ENCODE assay signal across 9 cellular contexts in the genomic region with DNA sequence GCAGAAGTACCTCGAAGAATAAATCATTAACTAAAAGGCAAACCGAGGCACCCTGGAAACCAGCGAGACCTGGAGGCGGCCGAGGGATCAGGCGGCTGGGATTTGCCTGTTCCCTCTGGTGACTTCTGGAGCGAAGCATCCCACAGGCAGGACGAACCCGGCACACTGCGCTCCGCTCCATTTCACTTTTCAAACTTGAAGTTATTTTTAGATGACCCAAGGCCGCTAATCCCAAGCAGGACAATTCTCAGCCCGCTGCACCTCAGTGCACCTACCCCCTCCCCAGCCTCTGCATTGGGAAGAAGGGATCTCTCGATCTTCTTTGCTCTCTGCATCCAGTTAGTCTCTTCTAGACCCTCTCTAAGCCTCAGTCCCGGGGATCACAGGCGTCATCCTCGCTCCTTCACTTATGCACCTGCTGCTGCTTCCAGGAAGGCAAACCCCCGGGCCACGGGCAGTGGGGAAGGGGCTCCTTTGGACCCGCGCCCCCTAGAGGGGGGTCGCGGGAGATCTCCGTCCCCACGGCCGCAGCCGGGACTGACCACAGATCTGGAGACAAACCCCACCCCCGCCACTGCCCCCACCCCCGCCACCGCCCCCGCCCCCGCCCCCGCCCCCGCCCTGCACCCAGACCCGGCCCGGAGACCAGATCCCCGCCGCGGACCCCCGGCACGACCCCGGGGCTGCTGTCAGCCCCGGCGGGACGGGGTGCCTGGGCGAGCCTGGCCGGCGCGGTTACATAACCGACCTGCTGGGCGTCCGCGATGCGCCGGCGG. TPM values are rescaled to one million over a fixed set of nuclear protein-coding genes. Genes with fewer than 3 reads are reported as not detected.
DNase-seq lines count a peak whose midpoint lies in the region; ATAC-seq, FAIRE-seq and TF ChIP-seq lines count a peak whose summit lies in the region.
"Had no signal": no experiment of that assay in that cellular context is flagged by ENCODE, and none has a peak within 500 bp of the region (broad histone marks: within the 10 kb centered on the region; RNA-seq: fewer than 3 reads in every experiment).

No MANE protein-coding gene starts in this region.

- no peaks in the 10 kb centered on the region for H3K36me3 Mint-ChIP-seq in IgD-negative memory B cell

- 1% methylated on average over 16 to 47 of the region's 56 CpGs for WGBS in body of pancreas, 2 donors
- WGBS in smooth muscle cell (ENCODE audit: low lambda C conversion rate), result 31% methylated on average over 23 of the region's 56 CpGs

- FAIRE-seq in D721Med (lab: Jason Lieb, UNC), result no peak
- FAIRE-seq: TTC549 had no signal

- H3K9me3 ChIP-seq in body of pancreas (no peaks in the 10 kb centered on the region), smooth muscle cell (replicated peaks; ENCODE audit: low read depth) (no peaks in the 10 kb centered on the region)

- ATAC-seq in body of pancreas (peak; percentile 5), GM21619 (IDR thresholded peaks at IDR 0.05; ENCODE audit: unreplicated experiment) (no peak), GM18498 (IDR thresholded peaks at IDR 0.05; ENCODE audit: unreplicated experiment) (no peak)

- peak overlapping the region; percentile 70 to 84 (median 77) for H3K27ac ChIP-seq in body of pancreas
- H3K27ac ChIP-seq in smooth muscle cell (ENCODE audit: low read depth), result no peak overlapping the region

- no peaks in the 10 kb centered on the region for H3K36me3 ChIP-seq in body of pancreas (replicated peaks in 1 of 2; ENCODE audit: insufficient read depth in 1 of 2, low read depth in 2 of 2)
- H3K36me3 ChIP-seq in smooth muscle cell (ENCODE audit: low read depth), result no peaks in the 10 kb centered on the region

- H3K9ac ChIP-seq in smooth muscle cell (ENCODE audit: low read depth), result no peak overlapping the region

- peak overlapping the region; percentile 97 for H3K4me2 ChIP-seq in smooth muscle cell

- intact Hi-C loops in body of pancreas (cut with DNase I), result no loop called here

- H3K27me3 Mint-ChIP-seq in IgD-negative memory B cell, result peaks cover 28% of the 10 kb centered on the region

- H4K20me1 ChIP-seq in smooth muscle cell (ENCODE audit: low read depth), result no peaks in the 10 kb centered on the region

- H3F3A ChIP-seq in smooth muscle cell (ENCODE audit: low read depth), result no peaks in the 10 kb centered on the region

- peaks cover 0 to 5% (median 3%) of the 10 kb centered on the region in 3 donors for H3K4me1 Mint-ChIP-seq in IgD-negative memory B cell

- H3K79me2 ChIP-seq in smooth muscle cell (ENCODE audit: low read depth), result no peaks in the 10 kb centered on the region

- H3K4me1 ChIP-seq in body of pancreas (peaks cover 22% of the 10 kb centered on the region), smooth muscle cell (ENCODE audit: low read depth) (no peaks in the 10 kb centered on the region)

- no peak overlapping the region for H3K27ac Mint-ChIP-seq in IgD-negative memory B cell

- TF ChIP-seq POLR2A in body of pancreas (IDR thresholded peaks at IDR 0.05), result no peak

- peaks cover 0 to 2% (median 0%) of the 10 kb centered on the region in 3 donors for H3K9me3 Mint-ChIP-seq in IgD-negative memory B cell

- DNase-seq in D721Med (ENCODE audit: insufficient read length, low spot score) (no peak), body of pancreas (peak; percentile 27 to 54 (median 42)), inferior parietal cortex (ENCODE audit: extremely low spot score) (peak; percentile 47), smooth muscle cell (lab: John Stamatoyannopoulos, UW; ENCODE audit: unreplicated experiment) (no peak), dedifferentiated amniotic fluid mesenchymal stem cell (ENCODE audit: extremely low spot score) (no peak)

- H2AFZ ChIP-seq in smooth muscle cell (ENCODE audit: low read depth), result no peak overlapping the region

- peak overlapping the region; percentile 62 to 83 (median 76) for H3K4me3 Mint-ChIP-seq in IgD-negative memory B cell

- TF ChIP-seq CTCF in D721Med (IDR thresholded peaks at IDR 0.05; ENCODE audit: insufficient read depth, missing control alignments), result peak; percentile 33
- TF ChIP-seq CTCF in body of pancreas (IDR thresholded peaks at IDR 0.05), result peak in 4 of 7 experiments; percentile 11 to 21 (median 15)
- TF ChIP-seq CTCF in smooth muscle cell (IDR thresholded peaks at IDR 0.05; ENCODE audit: borderline replicate concordance, insufficient read depth, poor library complexity, severe bottlenecking), result peak; percentile 37

- peak overlapping the region in 1 of 2 donors; percentile 91 for H3K4me3 ChIP-seq in body of pancreas
- peak overlapping the region; percentile 81 for H3K4me3 ChIP-seq in smooth muscle cell

- H3K27me3 ChIP-seq in body of pancreas, result no peaks in the 10 kb centered on the region
- peaks cover 84% of the 10 kb centered on the region for H3K27me3 ChIP-seq in smooth muscle cell (ENCODE audit: low read depth)

RNA-seq across cellular contexts. Expression of a gene that starts 0.6 kb away (rescaled TPM):
- polyA plus RNA-seq in IgD-negative memory B cell (not detected), smooth muscle cell (2.5 and 3.1 TPM in 2 replicates)
- total RNA-seq in body of pancreas (1 to 10 TPM; 5.3 to 6.5 TPM), smooth muscle cell (1.1 and 2.7 TPM in 2 replicates)

Comparison
In these comparisons a context has a peak if more than half of its experiments do, and no peak if none do; other contexts are left out.
1. DNase-seq: peak in body of pancreas (4 of 4) and inferior parietal cortex (single experiment); none in D721Med (single experiment), smooth muscle cell (single experiment) and dedifferentiated amniotic fluid mesenchymal stem cell (single experiment).
2. Peak in every context shown above with its lines, with median percentiles within 50 percentile points of each other: CTCF ChIP-seq.